17 cellular contexts compared by ENCODE assay signal in genomic region chr2:155583674-155584195, GRCh38.
"Had no signal": no experiment of that assay in that cellular context is flagged by ENCODE, and none has a peak within 500 bp of the region (broad histone marks: within the 10 kb centered on the region; RNA-seq: fewer than 3 reads in every experiment).

No MANE protein-coding gene starts in this region.

- H3K36me3 ChIP-seq: sigmoid colon, tibial artery had no signal

- H3K27ac ChIP-seq: coronary artery, foreskin keratinocyte, hepatocyte, sigmoid colon, skin epidermis, tibial artery had no signal

- ATAC-seq: foreskin keratinocyte; left lobe of liver; naive thymus-derived CD4-positive, alpha-beta T cell had no signal

- DNase-seq: effector CD4-positive, alpha-beta T cell; endodermal cell; erythroblast; foreskin keratinocyte; head of caudate nucleus; mammary epithelial cell; naive thymus-derived CD4-positive, alpha-beta T cell; nephron progenitor cell; sigmoid colon; stimulated activated CD4-positive, alpha-beta T cell treated with anti-CD3 and anti-CD28 coated beads, Interleukin-2, amount 100 ng/mL, for 24 hours; stimulated activated CD4-positive, alpha-beta T cell treated with anti-CD3 and anti-CD28 coated beads, Interleukin-4, amount 100 ng/mL, for 4 hours; stimulated activated naive CD4-positive, alpha-beta T cell treated with Interleukin-2 at 50 U/mL for 16 hours; tibial artery had no signal

- H3K4me3 ChIP-seq: coronary artery, hepatocyte, sigmoid colon, skin epidermis, tibial artery had no signal

- H3K27me3 ChIP-seq: foreskin keratinocyte, hepatocyte, sigmoid colon, tibial artery had no signal

- H3K9me3 ChIP-seq: sigmoid colon had no signal

- H3K4me1 ChIP-seq: foreskin keratinocyte, sigmoid colon, tibial artery had no signal
